In genomic region chr6:31158863-31159855, GRCh38 we compare ENCODE assay signal across 9 cellular contexts. TPM values are rescaled to one million over a fixed set of nuclear protein-coding genes. Genes with fewer than 3 reads are reported as not detected.
DNase-seq lines count a peak whose midpoint lies in the region; TF ChIP-seq lines count a peak whose summit lies in the region.
"Had no signal": no experiment of that assay in that cellular context is flagged by ENCODE, and none has a peak within 500 bp of the region (broad histone marks: within the 10 kb centered on the region; RNA-seq: fewer than 3 reads in every experiment).

No MANE protein-coding gene starts in this region.

- H3K9me3 Mint-ChIP-seq in type B pancreatic cell = no peaks in the 10 kb centered on the region

- H3K4me3 ChIP-seq in BJ (ENCODE audit: low read depth, low read length) (peak overlapping the region; percentile 81), NT2/D1 (ENCODE audit: insufficient read length, low read depth) (peak overlapping the region; percentile 62), astrocyte of the spinal cord (ENCODE audit: low read depth, low read length) (peak overlapping the region; percentile 80), lower leg skin (ENCODE audit: low read depth, poor library complexity, severe bottlenecking) (peak overlapping the region; percentile 45)

- H3K27ac Mint-ChIP-seq in type B pancreatic cell = peak overlapping the region; percentile 81

- in situ Hi-C loops in astrocyte of the spinal cord (cut with HindIII; ENCODE audit: low sequenced_read_pairs) = no loop called here

- peaks cover 4% of the 10 kb centered on the region for H3K4me1 ChIP-seq in NT2/D1 (ENCODE audit: insufficient read depth, insufficient read length)

- CTCF ChIA-PET in BJ (lab: Yijun Ruan, JAX) = interaction anchor here (0.8 to 1.6 kb wide), 6 partner anchors 12 to 45 kb away, joined by 3 to 5 read pairs (median 4); partner anchors contain the start of gene PSORS1C1

- peak overlapping the region; percentile 94 for H3K4me3 Mint-ChIP-seq in type B pancreatic cell

- POLR2A ChIA-PET in BJ (lab: Charles Lee) = no interaction called here

- WGBS in lower leg skin, 2 donors = 9 to 10% methylated on average over 22 to 31 of the region's 35 CpGs

- H3K27me3 ChIP-seq in BJ (ENCODE audit: control insufficient read depth, insufficient read depth, low read length) (no peaks in the 10 kb centered on the region), NT2/D1 (ENCODE audit: insufficient read depth, insufficient read length) (no peaks in the 10 kb centered on the region)

- TF ChIP-seq POLR2A in GM18526 (IDR thresholded peaks at IDR 0.05; ENCODE audit: extremely low read depth, insufficient read length) (peak; percentile 29), lower leg skin (IDR thresholded peaks at IDR 0.05) (no peak)

- H3K27me3 Mint-ChIP-seq in type B pancreatic cell = no peaks in the 10 kb centered on the region

- H3K9me3 ChIP-seq in NT2/D1 (ENCODE audit: insufficient read depth, low read length) = no peaks in the 10 kb centered on the region

- intact Hi-C loops in lower leg skin (cut with DNase I; ENCODE audit: low total_unique reads) = no loop called here

- H3K36me3 Mint-ChIP-seq in type B pancreatic cell = peaks cover 7% of the 10 kb centered on the region

- no peak for DNase-seq in BJ (ENCODE audit: low read depth)
- DNase-seq in NT2/D1 (ENCODE audit: low read depth, low spot score) = no peak
- DNase-seq in astrocyte of the spinal cord (ENCODE audit: low read depth, low spot score) = no peak
- no peak for DNase-seq in lower leg skin (ENCODE audit: low spot score in 2 of 2)
- DNase-seq in type B pancreatic cell (ENCODE audit: extremely low spot score, unreplicated experiment) = no peak
- no peak for DNase-seq in NCI-H774 (lab: John Stamatoyannopoulos, UW)
- DNase-seq in retina = no peak

- peak overlapping the region; percentile 81 for H3K9ac ChIP-seq in NT2/D1 (ENCODE audit: insufficient read length, low read depth)

- H3K36me3 ChIP-seq in BJ (ENCODE audit: control insufficient read depth, insufficient read depth, low read length) = peaks cover 2% of the 10 kb centered on the region; the same call in 1 of the 2 replicates
- H3K36me3 ChIP-seq in NT2/D1 (ENCODE audit: insufficient read depth, insufficient read length, low read length) = peaks cover 52% of the 10 kb centered on the region

- H3K4me1 Mint-ChIP-seq in type B pancreatic cell (ENCODE audit: unreplicated experiment) = peaks cover 21% of the 10 kb centered on the region

- TF ChIP-seq CTCF in BJ (IDR thresholded peaks at IDR 0.05; ENCODE audit: insufficient read depth, low read depth, low read length) (peak; percentile 33; the same call in 1 of the 2 replicates), astrocyte of the spinal cord (IDR thresholded peaks at IDR 0.05; ENCODE audit: low read depth, low read length) (peak; percentile 9), lower leg skin (IDR thresholded peaks at IDR 0.05) (no peak), type B pancreatic cell (conservative IDR thresholded peaks at IDR 0.05) (no peak)

RNA-seq across cellular contexts. Expression of gene TCF19, which starts 0.8 kb away (rescaled TPM):
- 8.5 and 10.4 TPM in 2 replicates for polyA plus RNA-seq in BJ (2011; rRNA removed)
- polyA minus RNA-seq in BJ (2011; rRNA and poly(A)+ RNA removed) = 5.1 and 7.3 TPM in 2 replicates
- 10 to 100 TPM; 18.9 to 24.2 (median 20.8) TPM for total RNA-seq in lower leg skin
- 8.9 and 18.9 TPM in 2 replicates for total RNA-seq in type B pancreatic cell (ENCODE audit: low replicate concordance)

RNA-seq across cellular contexts. Expression of gene CCHCR1, which starts 1.6 kb away (rescaled TPM):
- 11.0 and 15.5 TPM in 2 replicates for polyA plus RNA-seq in BJ (2011; rRNA removed)
- polyA minus RNA-seq in BJ (2011; rRNA and poly(A)+ RNA removed) = 7.7 and 7.9 TPM in 2 replicates
- total RNA-seq in lower leg skin (10 to 100 TPM; 13.1 to 34.1 (median 21.7) TPM), type B pancreatic cell (ENCODE audit: low replicate concordance) (21.9 and 36.8 TPM in 2 replicates)

RNA-seq across cellular contexts. Expression of gene POU5F1, which starts 11.3 kb away (rescaled TPM):
- 0.11 and 0.22 TPM in 2 replicates for polyA plus RNA-seq in BJ (2011; rRNA removed)
- not detected in 2 replicates for polyA minus RNA-seq in BJ (2011; rRNA and poly(A)+ RNA removed)
- total RNA-seq in lower leg skin (1 to 10 TPM in 3 of 4 donors, under 1 TPM in 1; 0.47 to 5.2 (median 3.3) TPM), type B pancreatic cell (ENCODE audit: low replicate concordance) (not detected in 2 replicates)
- total RNA-seq: temporal lobe had no signal

RNA-seq across cellular contexts. Expression of gene PSORS1C2, which starts 20.3 kb away (rescaled TPM):
- not detected in 2 replicates for polyA plus RNA-seq in BJ (2011; rRNA removed)
- not detected in 2 replicates for polyA minus RNA-seq in BJ (2011; rRNA and poly(A)+ RNA removed)
- 10 to 100 TPM; 34.8 to 55.5 (median 44.1) TPM for total RNA-seq in lower leg skin
- not detected in 2 replicates for total RNA-seq in type B pancreatic cell (ENCODE audit: low replicate concordance)
- total RNA-seq: temporal lobe had no signal

RNA-seq across cellular contexts. Expression of gene CDSN, which starts 38.9 kb away (rescaled TPM):
- not detected in 2 replicates for polyA plus RNA-seq in BJ (2011; rRNA removed)
- polyA minus RNA-seq in BJ (2011; rRNA and poly(A)+ RNA removed) = not detected in 2 replicates
- total RNA-seq in lower leg skin (1,000 to 10,000 TPM in 1 of 4 donors, 100 to 1,000 TPM in 3; 480 to 1,164 (median 686) TPM), type B pancreatic cell (ENCODE audit: low replicate concordance) (not detected in 2 replicates)
- total RNA-seq: temporal lobe had no signal

Comparison
In these comparisons a context has a peak if more than half of its experiments do, and no peak if none do; other contexts are left out.
1. CTCF ChIP-seq: peak in BJ (single experiment) and astrocyte of the spinal cord (single experiment); none in lower leg skin (0 of 3) and type B pancreatic cell (single experiment).
2. Peak in every context shown above with its lines, with median percentiles within 50 percentile points of each other: H3K4me3 ChIP-seq.